ENCODE assay signal across 32 cellular contexts in genomic region chr4:62930884-62931283, GRCh38.
"Had no signal": no experiment of that assay in that cellular context is flagged by ENCODE, and none has a peak within 500 bp of the region (broad histone marks: within the 10 kb centered on the region; RNA-seq: fewer than 3 reads in every experiment).

No MANE protein-coding gene starts in this region.

- H3K36me3 Mint-ChIP-seq: activated CD4-positive, alpha-beta memory T cell treated with anti-CD3 and anti-CD28 coated beads for 36 hours; activated CD8-positive, alpha-beta memory T cell treated with anti-CD3 and anti-CD28 coated beads, Interleukin-2, amount 10 ng/mL, durations not matched to agents 7 days and 5 days; activated naive CD4-positive, alpha-beta T cell treated with anti-CD3 and anti-CD28 coated beads, Interleukin-2, amount 50 U/mL, for 24 hours; activated naive CD8-positive, alpha-beta T cell treated with anti-CD3 and anti-CD28 coated beads for 36 hours had no signal

- H3K27me3 Mint-ChIP-seq: activated CD4-positive, alpha-beta memory T cell treated with anti-CD3 and anti-CD28 coated beads for 36 hours; activated CD4-positive, alpha-beta T cell treated with anti-CD3 and anti-CD28 coated beads for 36 hours; activated CD4-positive, alpha-beta T cell treated with anti-CD3 and anti-CD28 coated beads, Interleukin-2, amount 10 ng/mL, durations not matched to agents 24 days and 14 days; activated CD8-positive, alpha-beta memory T cell treated with anti-CD3 and anti-CD28 coated beads, Interleukin-2, amount 10 ng/mL, durations not matched to agents 7 days and 5 days; activated naive CD4-positive, alpha-beta T cell treated with anti-CD3 and anti-CD28 coated beads, Interleukin-2, amount 50 U/mL, for 24 hours; activated naive CD8-positive, alpha-beta T cell treated with anti-CD3 and anti-CD28 coated beads for 36 hours; activated naive CD8-positive, alpha-beta T cell treated with anti-CD3 and anti-CD28 coated beads, Interleukin-2, amount 50 U/mL, for 24 hours had no signal

- H3K4me3 ChIP-seq: adrenal gland, colonic mucosa, esophagus squamous epithelium, gastroesophageal sphincter had no signal

- H3K36me3 ChIP-seq: adrenal gland, brain microvascular endothelial cell, colonic mucosa, esophagus squamous epithelium, gastroesophageal sphincter had no signal

- H3K27ac ChIP-seq: adrenal gland, brain microvascular endothelial cell, colonic mucosa, epithelial cell of prostate, esophagus squamous epithelium, gastroesophageal sphincter had no signal

- ATAC-seq: activated CD4-positive, alpha-beta T cell treated with anti-CD3 and anti-CD28 coated beads for 36 hours; activated CD8-positive, alpha-beta memory T cell treated with anti-CD3 and anti-CD28 coated beads, Interleukin-2, amount 10 ng/mL, durations not matched to agents 7 days and 5 days; activated CD8-positive, alpha-beta T cell treated with anti-CD3 and anti-CD28 coated beads, Interleukin-2, amount 10 ng/mL, durations not matched to agents 7 days and 5 days; activated naive CD8-positive, alpha-beta T cell treated with anti-CD3 and anti-CD28 coated beads, Interleukin-2, amount 50 U/mL, for 24 hours; gastroesophageal sphincter had no signal

- DNase-seq: activated CD4-positive, alpha-beta memory T cell treated with anti-CD3 and anti-CD28 coated beads for 36 hours; activated CD4-positive, alpha-beta T cell treated with anti-CD3 and anti-CD28 coated beads for 36 hours; activated CD4-positive, alpha-beta T cell treated with anti-CD3 and anti-CD28 coated beads, Interleukin-2, amount 10 ng/mL, durations not matched to agents 24 days and 14 days; activated CD4-positive, CD25-positive, alpha-beta regulatory T cell; activated CD4-positive, CD25-positive, alpha-beta regulatory T cell treated with anti-CD3 and anti-CD28 coated beads, Interleukin-2, amount 50 U/mL, for 72 hours; activated CD8-positive, alpha-beta memory T cell treated with anti-CD3 and anti-CD28 coated beads, Interleukin-2, amount 10 ng/mL, durations not matched to agents 7 days and 5 days; activated CD8-positive, alpha-beta memory T cell treated with anti-CD3 and anti-CD28 coated beads, Interleukin-2, amount 50 U/mL, for 4 hours; activated CD8-positive, alpha-beta T cell treated with anti-CD3 and anti-CD28 coated beads, Interleukin-2, amount 10 ng/mL, durations not matched to agents 7 days and 5 days; activated effector memory CD4-positive, alpha-beta T cell treated with anti-CD3 and anti-CD28 coated beads, Interleukin-2, amount 50 U/mL, for 16 hours; activated naive CD4-positive, alpha-beta T cell treated with anti-CD3 and anti-CD28 coated beads for 36 hours; activated naive CD8-positive, alpha-beta T cell treated with anti-CD3 and anti-CD28 coated beads for 36 hours; activated naive CD8-positive, alpha-beta T cell treated with anti-CD3 and anti-CD28 coated beads, Interleukin-2, amount 50 U/mL, for 24 hours; activated T-cell treated with anti-CD3 and anti-CD28 coated beads, Interleukin-2, amount 50 U/mL, for 1 hour; activated T-cell treated with anti-CD3 and anti-CD28 coated beads, Interleukin-2, amount 50 U/mL, for 48 hours; adrenal gland; amygdala; aorta; brain microvascular endothelial cell; caudate nucleus; colonic mucosa; effector CD8-positive, alpha-beta T cell; esophagus squamous epithelium; foreskin melanocyte; T-helper 2 cell had no signal

- H3K27ac Mint-ChIP-seq: activated CD4-positive, alpha-beta memory T cell treated with anti-CD3 and anti-CD28 coated beads for 36 hours; activated CD4-positive, alpha-beta T cell treated with anti-CD3 and anti-CD28 coated beads for 36 hours; activated CD4-positive, alpha-beta T cell treated with anti-CD3 and anti-CD28 coated beads, Interleukin-2, amount 10 ng/mL, durations not matched to agents 24 days and 14 days; activated CD8-positive, alpha-beta memory T cell treated with anti-CD3 and anti-CD28 coated beads, Interleukin-2, amount 10 ng/mL, durations not matched to agents 7 days and 5 days; activated CD8-positive, alpha-beta T cell treated with anti-CD3 and anti-CD28 coated beads, Interleukin-2, amount 10 ng/mL, durations not matched to agents 7 days and 5 days; activated naive CD4-positive, alpha-beta T cell treated with anti-CD3 and anti-CD28 coated beads for 36 hours; activated naive CD4-positive, alpha-beta T cell treated with anti-CD3 and anti-CD28 coated beads, Interleukin-2, amount 50 U/mL, for 24 hours; activated naive CD8-positive, alpha-beta T cell treated with anti-CD3 and anti-CD28 coated beads for 36 hours; activated naive CD8-positive, alpha-beta T cell treated with anti-CD3 and anti-CD28 coated beads, Interleukin-2, amount 50 U/mL, for 24 hours; activated T-helper 1 cell treated with anti-CD3 and anti-CD28 coated beads, Interleukin-12 subunit alpha, Interleukin-12 subunit beta, Interleukin-2, Interleukin-4 antibody, amounts not matched to agents 30 ng/mL and 10 ng/mL and 1 ng/mL, durations not matched to agents 14 hours and 24 hours and 36 hours; activated T-helper 2 cell treated with anti-CD3 and anti-CD28 coated beads, Interferon-gamma antibody, Interleukin-2, Interleukin-4, amounts not matched to agents 10 μg/mL and 5 μg/mL and 100 μg/mL, durations not matched to agents 14 hours and 24 hours and 36 hours had no signal

- H3K4me3 Mint-ChIP-seq: activated CD4-positive, alpha-beta memory T cell treated with anti-CD3 and anti-CD28 coated beads for 36 hours; activated CD4-positive, alpha-beta T cell treated with anti-CD3 and anti-CD28 coated beads for 36 hours; activated CD4-positive, alpha-beta T cell treated with anti-CD3 and anti-CD28 coated beads, Interleukin-2, amount 10 ng/mL, durations not matched to agents 24 days and 14 days; activated CD8-positive, alpha-beta memory T cell treated with anti-CD3 and anti-CD28 coated beads, Interleukin-2, amount 10 ng/mL, durations not matched to agents 7 days and 5 days; activated CD8-positive, alpha-beta T cell treated with anti-CD3 and anti-CD28 coated beads, Interleukin-2, amount 10 ng/mL, durations not matched to agents 7 days and 5 days; activated naive CD4-positive, alpha-beta T cell treated with anti-CD3 and anti-CD28 coated beads for 36 hours; activated naive CD4-positive, alpha-beta T cell treated with anti-CD3 and anti-CD28 coated beads, Interleukin-2, amount 50 U/mL, for 24 hours; activated naive CD8-positive, alpha-beta T cell treated with anti-CD3 and anti-CD28 coated beads for 36 hours; activated naive CD8-positive, alpha-beta T cell treated with anti-CD3 and anti-CD28 coated beads, Interleukin-2, amount 50 U/mL, for 24 hours; activated T-helper 1 cell treated with anti-CD3 and anti-CD28 coated beads, Interleukin-12 subunit alpha, Interleukin-12 subunit beta, Interleukin-2, Interleukin-4 antibody, amounts not matched to agents 30 ng/mL and 10 ng/mL and 1 ng/mL, durations not matched to agents 14 hours and 24 hours and 36 hours had no signal

- H3K4me1 Mint-ChIP-seq: activated CD4-positive, alpha-beta T cell treated with anti-CD3 and anti-CD28 coated beads for 36 hours; activated CD4-positive, alpha-beta T cell treated with anti-CD3 and anti-CD28 coated beads, Interleukin-2, amount 10 ng/mL, durations not matched to agents 24 days and 14 days; activated CD8-positive, alpha-beta memory T cell treated with anti-CD3 and anti-CD28 coated beads, Interleukin-2, amount 10 ng/mL, durations not matched to agents 7 days and 5 days; activated naive CD4-positive, alpha-beta T cell treated with anti-CD3 and anti-CD28 coated beads, Interleukin-2, amount 50 U/mL, for 24 hours; activated naive CD8-positive, alpha-beta T cell treated with anti-CD3 and anti-CD28 coated beads for 36 hours; activated naive CD8-positive, alpha-beta T cell treated with anti-CD3 and anti-CD28 coated beads, Interleukin-2, amount 50 U/mL, for 24 hours had no signal

- H3K9me3 ChIP-seq: adrenal gland, colonic mucosa, esophagus squamous epithelium, gastroesophageal sphincter had no signal

- FAIRE-seq: bronchial epithelial cell, endometrium, endothelial cell of umbilical vein had no signal

- H3K4me1 ChIP-seq: adrenal gland, colonic mucosa, esophagus squamous epithelium, gastroesophageal sphincter had no signal

- H3K27me3 ChIP-seq: adrenal gland, brain microvascular endothelial cell, colonic mucosa, esophagus squamous epithelium, gastroesophageal sphincter had no signal
